1 cellular context compared by ENCODE assay signal in genomic region chr15:93052090-93052892, GRCh38.
TF ChIP-seq lines count a peak whose summit lies in the region.

No MANE protein-coding gene starts in this region.

TF ChIP-seq in H1, 55 proteins besides CTCF, POLR2A, EP300 and RAD21 (continued from another document):
- no peak for TF ChIP-seq CHD7 (IDR thresholded peaks at IDR 0.05; ENCODE audit: insufficient replicate concordance, low read length)
- no peak for TF ChIP-seq E2F6 (IDR thresholded peaks at IDR 0.05)
- no peak for TF ChIP-seq MAFK (IDR thresholded peaks at IDR 0.05; ENCODE audit: low read depth, low read length)
- TF ChIP-seq SRF (IDR thresholded peaks at IDR 0.05; ENCODE audit: low read depth, low read length): no peak
- TF ChIP-seq ATF3 (IDR thresholded peaks at IDR 0.05; ENCODE audit: insufficient read depth, low read depth, low read length): no peak
- no peak for TF ChIP-seq HDAC2 (IDR thresholded peaks at IDR 0.05; ENCODE audit: borderline replicate concordance in 1 of 2, low read depth in 2 of 2, low read length in 2 of 2)
- TF ChIP-seq, protein P1, sequence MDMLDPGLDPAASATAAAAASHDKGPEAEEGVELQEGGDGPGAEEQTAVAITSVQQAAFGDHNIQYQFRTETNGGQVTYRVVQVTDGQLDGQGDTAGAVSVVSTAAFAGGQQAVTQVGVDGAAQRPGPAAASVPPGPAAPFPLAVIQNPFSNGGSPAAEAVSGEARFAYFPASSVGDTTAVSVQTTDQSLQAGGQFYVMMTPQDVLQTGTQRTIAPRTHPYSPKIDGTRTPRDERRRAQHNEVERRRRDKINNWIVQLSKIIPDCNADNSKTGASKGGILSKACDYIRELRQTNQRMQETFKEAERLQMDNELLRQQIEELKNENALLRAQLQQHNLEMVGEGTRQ (IDR thresholded peaks at IDR 0.05; ENCODE audit: low read length): no peak
- TF ChIP-seq KDM1A (IDR thresholded peaks at IDR 0.05; ENCODE audit: borderline replicate concordance, low read length): no peak
- TF ChIP-seq SP1 (IDR thresholded peaks at IDR 0.05; ENCODE audit: low read depth, low read length): no peak
- TF ChIP-seq HDAC6 (IDR thresholded peaks at IDR 0.05; ENCODE audit: low read depth, low read length): no peak
- no peak for TF ChIP-seq SIRT6 (IDR thresholded peaks at IDR 0.05; ENCODE audit: low read length)
